In the genomic region with DNA sequence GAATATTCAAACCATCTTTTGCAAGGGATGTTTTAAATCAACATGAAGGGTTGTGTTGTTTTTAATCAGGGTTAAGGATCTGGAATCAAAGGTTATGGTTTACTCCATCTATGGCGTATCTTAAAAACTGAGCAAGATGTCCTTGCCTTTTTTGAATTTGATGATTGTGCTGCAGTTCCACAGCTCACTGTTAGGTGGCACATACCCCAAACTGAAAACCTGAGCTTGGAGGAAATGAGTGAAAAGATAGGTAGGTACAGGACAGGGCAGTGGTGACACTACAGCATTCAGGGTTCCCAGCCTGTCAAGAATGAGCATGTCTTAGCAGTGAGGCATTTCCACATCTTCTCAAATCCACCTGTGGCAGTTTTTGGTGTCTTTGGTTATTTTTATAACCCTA, we compare ENCODE assay signal across 8 cellular contexts. TPM values are rescaled to one million over a fixed set of nuclear protein-coding genes. Genes with fewer than 3 reads are reported as not detected.
A peak's percentile ranks its signal among the peaks of the same experiment; 100 is the strongest.
DNase-seq lines count a peak whose midpoint lies in the region; ATAC-seq, FAIRE-seq and TF ChIP-seq lines count a peak whose summit lies in the region.

No MANE protein-coding gene starts in this region.

- peaks cover 3% of the 10 kb centered on the region; the same call in 1 of the 2 replicates for H3K9me2 ChIP-seq in Karpas-422 (replicated peaks; ENCODE audit: insufficient read depth, low read length)

- H2AFZ ChIP-seq in Karpas-422 (ENCODE audit: low read length), result no peak overlapping the region
- no peak overlapping the region for H2AFZ ChIP-seq in keratinocyte (ENCODE audit: control insufficient read depth, low read length)

- no peak overlapping the region for H3K4me3 ChIP-seq in Karpas-422 (ENCODE audit: low read length)
- no peak overlapping the region for H3K4me3 ChIP-seq in keratinocyte (ENCODE audit: control insufficient read depth in 2 of 3, extremely low read depth in 1 of 3, insufficient read depth in 2 of 3, low read depth in 1 of 3, low read length in 3 of 3)
- H3K4me3 ChIP-seq in uterus, result no peak overlapping the region

- H3K9me3 ChIP-seq in Karpas-422 (ENCODE audit: low read length) (no peaks in the 10 kb centered on the region), keratinocyte (ENCODE audit: control insufficient read depth, low read depth, low read length) (no peaks in the 10 kb centered on the region), uterus (no peaks in the 10 kb centered on the region)

- no peak for ATAC-seq in GM21515 (IDR thresholded peaks at IDR 0.05; ENCODE audit: unreplicated experiment)
- ATAC-seq in GM21447 (IDR thresholded peaks at IDR 0.05; ENCODE audit: unreplicated experiment), result no peak

- H3K27ac Mint-ChIP-seq in activated naive CD4-positive, alpha-beta T cell treated with anti-CD3 and anti-CD28 coated beads for 36 hours, result no peak overlapping the region

- TF ChIP-seq POLR2A in uterus (IDR thresholded peaks at IDR 0.05), result no peak

- H4K20me1 ChIP-seq in Karpas-422 (ENCODE audit: insufficient read depth, low read depth, low read length) (no peaks in the 10 kb centered on the region), keratinocyte (ENCODE audit: control insufficient read depth, extremely low read depth, insufficient read depth, low read length) (no peaks in the 10 kb centered on the region)

- no peak overlapping the region for H3K27ac ChIP-seq in C4-2B
- H3K27ac ChIP-seq in Karpas-422 (ENCODE audit: low read length), result no peak overlapping the region
- H3K27ac ChIP-seq in keratinocyte (ENCODE audit: control insufficient read depth, insufficient read depth, low read length), result no peak overlapping the region
- H3K27ac ChIP-seq in uterus, result no peak overlapping the region

- no peak overlapping the region for H3K4me3 Mint-ChIP-seq in activated naive CD4-positive, alpha-beta T cell treated with anti-CD3 and anti-CD28 coated beads for 36 hours

- TF ChIP-seq CTCF in C4-2B (conservative IDR thresholded peaks at IDR 0.05) (peak; percentile 50), GM10248 (IDR thresholded peaks at IDR 0.05; ENCODE audit: control extremely low read depth, extremely low read depth, low read depth, missing control alignments) (peak; percentile 47), keratinocyte (optimal IDR thresholded peaks at IDR 0.05 in 1 of 3, IDR thresholded peaks at IDR 0.05 in 1 of 3, conservative IDR thresholded peaks at IDR 0.05 in 1 of 3; ENCODE audit: extremely low read depth in 1 of 3, insufficient read depth in 2 of 3, low read length in 3 of 3) (peak; percentile 42 to 54 (median 45)), uterus (IDR thresholded peaks at IDR 0.05) (peak; percentile 28 to 49 (median 44))

- no peaks in the 10 kb centered on the region for H3K27me3 Mint-ChIP-seq in activated naive CD4-positive, alpha-beta T cell treated with anti-CD3 and anti-CD28 coated beads for 36 hours (ENCODE audit: low read depth)

- H3K36me3 ChIP-seq in Karpas-422 (ENCODE audit: insufficient read depth, low read length) (no peaks in the 10 kb centered on the region), keratinocyte (ENCODE audit: control insufficient read depth in 2 of 2, extremely low read depth in 1 of 2, insufficient read depth in 2 of 2, low read length in 2 of 2) (no peaks in the 10 kb centered on the region), uterus (no peaks in the 10 kb centered on the region)

- DNase-seq in GM10248 (ENCODE audit: extremely low spot score) (no peak), Karpas-422 (peak; percentile 89), keratinocyte (ENCODE audit: low read depth, low spot score) (no peak), uterus (no peak)
- DNase-seq in activated naive CD4-positive, alpha-beta T cell treated with anti-CD3 and anti-CD28 coated beads for 36 hours, result peak; percentile 47

- dilution Hi-C loops in keratinocyte (cut with MboI; ENCODE audit: extremely low pct_ligation_motif_present, low sequenced_read_pairs), result no loop called here

- no peaks in the 10 kb centered on the region for H3K9me1 ChIP-seq in keratinocyte (ENCODE audit: control insufficient read depth, extremely low read depth, insufficient read depth, low read length)

- peaks cover 28% of the 10 kb centered on the region for H3K4me1 Mint-ChIP-seq in activated naive CD4-positive, alpha-beta T cell treated with anti-CD3 and anti-CD28 coated beads for 36 hours (ENCODE audit: low read depth)

- no peaks in the 10 kb centered on the region for H3K9me3 Mint-ChIP-seq in activated naive CD4-positive, alpha-beta T cell treated with anti-CD3 and anti-CD28 coated beads for 36 hours

- H3K4me1 ChIP-seq in Karpas-422 (ENCODE audit: low read length), result peaks cover 45% of the 10 kb centered on the region
- H3K4me1 ChIP-seq in keratinocyte (ENCODE audit: control insufficient read depth, extremely low read depth, insufficient read depth, low read length), result no peaks in the 10 kb centered on the region
- H3K4me1 ChIP-seq in uterus, result no peaks in the 10 kb centered on the region

- H3K36me3 Mint-ChIP-seq in activated naive CD4-positive, alpha-beta T cell treated with anti-CD3 and anti-CD28 coated beads for 36 hours (ENCODE audit: low read depth), result peaks cover 2% of the 10 kb centered on the region

- POLR2A ChIA-PET in GM10248 (lab: Yijun Ruan, JAX), result no interaction called here

- no peaks in the 10 kb centered on the region for H3K79me2 ChIP-seq in Karpas-422 (ENCODE audit: low read length)
- H3K79me2 ChIP-seq in keratinocyte (ENCODE audit: control insufficient read depth, insufficient read depth, low read length), result no peaks in the 10 kb centered on the region

- H3K27me3 ChIP-seq in Karpas-422 (ENCODE audit: low read length) (no peaks in the 10 kb centered on the region), keratinocyte (ENCODE audit: control insufficient read depth, extremely low read depth, insufficient read depth, low read length) (no peaks in the 10 kb centered on the region), uterus (no peaks in the 10 kb centered on the region)

- CTCF ChIA-PET in GM10248 (lab: Yijun Ruan, JAX), result interaction anchor here (0.6 to 2.2 kb wide), 6 partner anchors 10 to 103 kb away, joined by 3 to 11 read pairs (median 3); no protein-coding TSS in a partner anchor
- CTCF ChIA-PET in activated naive CD4-positive, alpha-beta T cell treated with anti-CD3 and anti-CD28 coated beads for 36 hours (lab: Charles Lee), result interaction anchor here (0.8 to 3.3 kb wide), 2 partner anchors 15 to 26 kb away, joined by 3 to 12 read pairs; no protein-coding TSS in a partner anchor

- no peak overlapping the region for H3K9ac ChIP-seq in Karpas-422 (ENCODE audit: low read length)
- H3K9ac ChIP-seq in keratinocyte (ENCODE audit: control insufficient read depth, extremely low read depth, insufficient read depth, low read length), result no peak overlapping the region

- FAIRE-seq in keratinocyte (lab: Jason Lieb, UNC), result no peak

- H3K4me2 ChIP-seq in Karpas-422 (ENCODE audit: low read depth, low read length, poor library complexity, severe bottlenecking) (no peak overlapping the region), keratinocyte (ENCODE audit: control insufficient read depth, extremely low read depth, insufficient read depth, low read depth, low read length) (no peak overlapping the region)

- intact Hi-C loops in activated naive CD4-positive, alpha-beta T cell treated with anti-CD3 and anti-CD28 coated beads for 36 hours (cut with micrococcal nuclease), result loop anchor here (5.0 kb wide), 2 partner anchors 105 to 300 kb away; a partner anchor contains a TSS
- intact Hi-C loops in uterus (cut with DNase I; ENCODE audit: low total_unique reads), result no loop called here

RNA-seq across cellular contexts. Expression of a gene that starts 13.1 kb away (rescaled TPM):
- total RNA-seq in Karpas-422 (2014; rRNA removed; shearing (Covaris generic); ENCODE audit: low replicate concordance), result 11.6 and 12.5 TPM in 2 replicates
- 10 to 100 TPM; 14.7 to 16.2 TPM for total RNA-seq in activated naive CD4-positive, alpha-beta T cell treated with anti-CD3 and anti-CD28 coated beads for 36 hours
- 8.9 to 12.4 TPM (median 9.3 TPM) in 3 replicates for polyA plus RNA-seq in keratinocyte
- polyA plus RNA-seq in keratinocyte (2011; ENCODE audit: low read depth), result 9.7 TPM
- 9.8 and 10.2 TPM in 2 replicates for polyA plus RNA-seq in keratinocyte (2011; cell fraction: cytosol; rRNA removed)
- 23.0 and 26.5 TPM in 2 replicates for polyA plus RNA-seq in keratinocyte (2011; cell fraction: nucleus; rRNA removed)
- 9.3 and 10.4 TPM in 2 replicates for polyA plus RNA-seq in keratinocyte (2012; ENCODE audit: low replicate concordance)
- polyA minus RNA-seq in keratinocyte, result 3.9 to 9.7 TPM (median 6.0 TPM) in 3 replicates
- polyA minus RNA-seq in keratinocyte (2011; cell fraction: cytosol; rRNA and poly(A)+ RNA removed), result 13.2 TPM
- polyA minus RNA-seq in keratinocyte (2011; cell fraction: nucleus; rRNA and poly(A)+ RNA removed), result 17.0 and 17.5 TPM in 2 replicates
- 10 to 100 TPM in 3 of 4 donors, 1 to 10 TPM in 1; 9.1 to 23.6 (median 13.6) TPM for total RNA-seq in uterus

RNA-seq across cellular contexts. Expression of a gene that starts 22.0 kb away (rescaled TPM):
- not detected in 2 replicates for total RNA-seq in Karpas-422 (2014; rRNA removed; shearing (Covaris generic); ENCODE audit: low replicate concordance)
- total RNA-seq in activated naive CD4-positive, alpha-beta T cell treated with anti-CD3 and anti-CD28 coated beads for 36 hours, result not detected
- polyA plus RNA-seq in keratinocyte, result not detected in 3 replicates
- polyA plus RNA-seq in keratinocyte (2011; ENCODE audit: low read depth), result not detected
- polyA plus RNA-seq in keratinocyte (2011; cell fraction: cytosol; rRNA removed), result not detected in 2 replicates
- not detected in 2 replicates for polyA plus RNA-seq in keratinocyte (2011; cell fraction: nucleus; rRNA removed)
- 0.18 TPM in 1 of 2 replicates, not detected in the other for polyA plus RNA-seq in keratinocyte (2012; ENCODE audit: low replicate concordance)
- polyA minus RNA-seq in keratinocyte, result not detected in 3 replicates
- polyA minus RNA-seq in keratinocyte (2011; cell fraction: cytosol; rRNA and poly(A)+ RNA removed), result not detected
- not detected in 2 replicates for polyA minus RNA-seq in keratinocyte (2011; cell fraction: nucleus; rRNA and poly(A)+ RNA removed)
- not detected for total RNA-seq in uterus

RNA-seq across cellular contexts. Expression of a gene that starts 22.6 kb away (rescaled TPM):
- total RNA-seq in Karpas-422 (2014; rRNA removed; shearing (Covaris generic); ENCODE audit: low replicate concordance), result 134 and 263 TPM in 2 replicates
- 10 to 100 TPM; 39.9 to 43.1 TPM for total RNA-seq in activated naive CD4-positive, alpha-beta T cell treated with anti-CD3 and anti-CD28 coated beads for 36 hours
- 51.3 to 85.6 TPM (median 59.7 TPM) in 3 replicates for polyA plus RNA-seq in keratinocyte
- 30.3 TPM for polyA plus RNA-seq in keratinocyte (2011; ENCODE audit: low read depth)
- 70.3 and 85.9 TPM in 2 replicates for polyA plus RNA-seq in keratinocyte (2011; cell fraction: cytosol; rRNA removed)
- polyA plus RNA-seq in keratinocyte (2011; cell fraction: nucleus; rRNA removed), result 57.6 and 59.2 TPM in 2 replicates
- 51.8 and 63.3 TPM in 2 replicates for polyA plus RNA-seq in keratinocyte (2012; ENCODE audit: low replicate concordance)
- polyA minus RNA-seq in keratinocyte, result 74.0 to 153 TPM (median 93.4 TPM) in 3 replicates
- polyA minus RNA-seq in keratinocyte (2011; cell fraction: cytosol; rRNA and poly(A)+ RNA removed), result 53.5 TPM
- polyA minus RNA-seq in keratinocyte (2011; cell fraction: nucleus; rRNA and poly(A)+ RNA removed), result 32.0 and 46.5 TPM in 2 replicates
- total RNA-seq in uterus, result 100 to 1,000 TPM in 2 of 4 donors, 10 to 100 TPM in 2; 42.7 to 117 (median 83.7) TPM

RNA-seq across cellular contexts. Expression of a gene that starts 59.6 kb away (rescaled TPM):
- total RNA-seq in Karpas-422 (2014; rRNA removed; shearing (Covaris generic); ENCODE audit: low replicate concordance), result 0.11 TPM in 1 of 2 replicates, not detected in the other
- not detected for total RNA-seq in activated naive CD4-positive, alpha-beta T cell treated with anti-CD3 and anti-CD28 coated beads for 36 hours
- not detected in 3 replicates for polyA plus RNA-seq in keratinocyte
- not detected for polyA plus RNA-seq in keratinocyte (2011; ENCODE audit: low read depth)
- polyA plus RNA-seq in keratinocyte (2011; cell fraction: cytosol; rRNA removed), result not detected in 2 replicates
- polyA plus RNA-seq in keratinocyte (2011; cell fraction: nucleus; rRNA removed), result not detected in 2 replicates
- not detected in 2 replicates for polyA plus RNA-seq in keratinocyte (2012; ENCODE audit: low replicate concordance)
- not detected in 3 replicates for polyA minus RNA-seq in keratinocyte
- polyA minus RNA-seq in keratinocyte (2011; cell fraction: cytosol; rRNA and poly(A)+ RNA removed), result not detected
- not detected in 2 replicates for polyA minus RNA-seq in keratinocyte (2011; cell fraction: nucleus; rRNA and poly(A)+ RNA removed)
- total RNA-seq in uterus, result not detected

Comparison
In these comparisons a context has a peak if more than half of its experiments do, and no peak if none do; other contexts are left out.
1. DNase-seq: peak in Karpas-422 (single experiment) and activated naive CD4-positive, alpha-beta T cell treated with anti-CD3 and anti-CD28 coated beads for 36 hours (single experiment); none in GM10248 (single experiment), keratinocyte (single experiment) and uterus (0 of 2).
2. Peak in every context shown above with its lines, with median percentiles within 50 percentile points of each other: CTCF ChIP-seq.